In genomic region chr15:30997270-30997669, GRCh38 we compare ENCODE assay signal across 1 cellular context.
TF ChIP-seq lines count a peak whose summit lies in the region.

No MANE protein-coding gene starts in this region.

TF ChIP-seq in K562, 482 proteins besides CTCF, POLR2A, EP300 and RAD21:
- no peak for TF ChIP-seq SAP30 (IDR thresholded peaks at IDR 0.05; ENCODE audit: borderline replicate concordance, insufficient read depth, low read depth, low read length, poor library complexity, severe bottlenecking)
- no peak for TF ChIP-seq KLF13 (tag; IDR thresholded peaks at IDR 0.05; ENCODE audit: borderline replicate concordance, low read depth)
- TF ChIP-seq C11orf30 (IDR thresholded peaks at IDR 0.05; ENCODE audit: low read depth) = peak; percentile 40; the same call in 1 of the 2 replicates
- peak; percentile 69 for TF ChIP-seq ZNF316 (IDR thresholded peaks at IDR 0.05)
- TF ChIP-seq MAFG (tag; conservative IDR thresholded peaks at IDR 0.05) = 0 out of 2 replicates have a peak, but pooled peaks have one; percentile 6
- no peak for TF ChIP-seq FOSL1 (tag; conservative IDR thresholded peaks at IDR 0.05)
